Comparison of ENCODE assay signal across 18 cellular contexts in genomic region chr2:147441140-147441539, GRCh38.
"Had no signal": no experiment of that assay in that cellular context is flagged by ENCODE, and none has a peak within 500 bp of the region (broad histone marks: within the 10 kb centered on the region; RNA-seq: fewer than 3 reads in every experiment).

No MANE protein-coding gene starts in this region.

- H3K4me3 ChIP-seq: body of pancreas, left ventricle myocardium inferior, prostate gland, spleen, testis had no signal

- H3K9me3 ChIP-seq: body of pancreas, left ventricle myocardium inferior, prostate gland, spleen, testis had no signal

- DNase-seq: activated CD4-positive, alpha-beta T cell treated with anti-CD3 and anti-CD28 coated beads, Interleukin-2, amount 10 ng/mL, durations not matched to agents 7 days and 5 days; activated CD8-positive, alpha-beta T cell treated with anti-CD3 and anti-CD28 coated beads for 36 hours; activated gamma-delta T cell treated with Interleukin-2 at 50 U/mL for 16 hours; anterior cingulate cortex; body of pancreas; effector CD8-positive, alpha-beta T cell; foreskin keratinocyte; immature natural killer cell; left ventricle myocardium inferior; mammary epithelial cell; spleen; stimulated activated CD4-positive, alpha-beta T cell treated with anti-CD3 and anti-CD28 coated beads, Interleukin-4, amount 100 ng/mL, for 1 hour; stimulated activated naive CD4-positive, alpha-beta T cell; SW 1271; T-helper 17 cell; testis; trophoblast cell had no signal

- H3K27ac ChIP-seq: body of pancreas, foreskin keratinocyte, left ventricle myocardium inferior, prostate gland, spleen, testis had no signal

- H3K36me3 ChIP-seq: left ventricle myocardium inferior, prostate gland, spleen had no signal

- H3K4me1 ChIP-seq: foreskin keratinocyte, left ventricle myocardium inferior, prostate gland, spleen, testis had no signal

- ATAC-seq: activated CD8-positive, alpha-beta T cell treated with anti-CD3 and anti-CD28 coated beads for 36 hours; body of pancreas; foreskin keratinocyte; T-helper 17 cell had no signal

- H3K27me3 ChIP-seq: body of pancreas, foreskin keratinocyte, spleen, testis had no signal
